24 cellular contexts compared by ENCODE assay signal in genomic region chr13:40334031-40334430, GRCh38.
"Had no signal": no experiment of that assay in that cellular context is flagged by ENCODE, and none has a peak within 500 bp of the region (broad histone marks: within the 10 kb centered on the region; RNA-seq: fewer than 3 reads in every experiment).

No MANE protein-coding gene starts in this region.

- H3K36me3 Mint-ChIP-seq: T-cell had no signal

- H3K36me3 ChIP-seq: MG63, Peyer's patch had no signal

- H3K4me1 ChIP-seq: Peyer's patch had no signal

- H3K4me3 Mint-ChIP-seq: IgD-negative memory B cell, T-cell had no signal

- H3K4me2 ChIP-seq: KMS-11, SK-N-SH had no signal

- H3K9me3 ChIP-seq: MG63, Peyer's patch, SK-N-SH had no signal

- H3K27ac ChIP-seq: HL-60, KMS-11, Peyer's patch had no signal

- DNase-seq: MG63, NCI-H1092, NCI-H1105 treated with DMSO at 0.1 percent for 48 hours, NCI-H1417 treated with DMSO at 0.1 percent for 48 hours, NCI-H146, NCI-H1694 treated with DMSO at 0.1 percent for 48 hours, NCI-H1930, NCI-H2081, NCI-H2107, NCI-H2227 treated with DMSO at 0.1 percent for 48 hours, NCI-H510A, NCI-H524 treated with DMSO at 0.1 percent for 48 hours, NCI-H69, NCI-H774, PC-3, Peyer's patch, SHP77, SK-N-SH, SW 1271, T-cell had no signal

- H3K9me3 Mint-ChIP-seq: IgD-negative memory B cell, T-cell had no signal

- H3K27me3 ChIP-seq: MG63, Peyer's patch had no signal

- H3K4me1 Mint-ChIP-seq: IgD-negative memory B cell had no signal

- H3K27me3 Mint-ChIP-seq: T-cell had no signal

- H3K27ac Mint-ChIP-seq: IgD-negative memory B cell, T-cell had no signal

- H3K9me2 ChIP-seq: SK-N-SH had no signal

- H3K4me3 ChIP-seq: K562, MG63, Peyer's patch had no signal
